Comparison of ENCODE assay signal across 20 cellular contexts in genomic region chr10:19570991-19571390, GRCh38.
DNase-seq lines count a peak whose midpoint lies in the region; ATAC-seq and TF ChIP-seq lines count a peak whose summit lies in the region.
"Had no signal": no experiment of that assay in that cellular context is flagged by ENCODE, and none has a peak within 500 bp of the region (broad histone marks: within the 10 kb centered on the region; RNA-seq: fewer than 3 reads in every experiment).

No MANE protein-coding gene starts in this region.

- H3K27me3 Mint-ChIP-seq in activated naive CD4-positive, alpha-beta T cell treated with anti-CD3 and anti-CD28 coated beads, Interleukin-2, amount 10 ng/mL, durations not matched to agents 7 days and 5 days: no peaks in the 10 kb centered on the region
- H3K27me3 Mint-ChIP-seq in activated T-helper 1 cell treated with anti-CD3 and anti-CD28 coated beads, Interleukin-12 subunit alpha, Interleukin-12 subunit beta, Interleukin-2, Interleukin-4 antibody, amounts not matched to agents 30 ng/mL and 10 ng/mL and 1 ng/mL, durations not matched to agents 14 hours and 24 hours and 36 hours (ENCODE audit: insufficient read depth): no peaks in the 10 kb centered on the region
- H3K27me3 Mint-ChIP-seq: CD4-positive, alpha-beta memory T cell had no signal

- whole genome bisulfite sequencing in gastroesophageal sphincter (ENCODE audit: low coverage in 1 of 2), 2 donors: 22% methylated on average over 1 of the region's 1 CpG; no CpG with 5 or more reads in 1 of the 2 donors

- TF ChIP-seq CTCF in gastroesophageal sphincter (IDR thresholded peaks at IDR 0.05) (no peak), vagina (IDR thresholded peaks at IDR 0.05) (no peak)

- H3K9me3 ChIP-seq in adipocyte (ENCODE audit: control insufficient read depth, low read length): no peaks in the 10 kb centered on the region
- no peaks in the 10 kb centered on the region for H3K9me3 ChIP-seq in gastroesophageal sphincter
- H3K9me3 ChIP-seq in vagina: no peaks in the 10 kb centered on the region
- H3K9me3 ChIP-seq: A549, BLaER1, HAP-1 had no signal

- no peaks in the 10 kb centered on the region for H3K4me1 Mint-ChIP-seq in activated naive CD4-positive, alpha-beta T cell treated with anti-CD3 and anti-CD28 coated beads, Interleukin-2, amount 10 ng/mL, durations not matched to agents 7 days and 5 days
- H3K4me1 Mint-ChIP-seq in activated T-helper 1 cell treated with anti-CD3 and anti-CD28 coated beads, Interleukin-12 subunit alpha, Interleukin-12 subunit beta, Interleukin-2, Interleukin-4 antibody, amounts not matched to agents 30 ng/mL and 10 ng/mL and 1 ng/mL, durations not matched to agents 14 hours and 24 hours and 36 hours (ENCODE audit: low read depth): no peaks in the 10 kb centered on the region
- H3K4me1 Mint-ChIP-seq: CD4-positive, alpha-beta memory T cell had no signal

- H3K4me3 Mint-ChIP-seq in activated naive CD4-positive, alpha-beta T cell treated with anti-CD3 and anti-CD28 coated beads, Interleukin-2, amount 10 ng/mL, durations not matched to agents 7 days and 5 days: no peak overlapping the region
- H3K4me3 Mint-ChIP-seq in activated T-helper 1 cell treated with anti-CD3 and anti-CD28 coated beads, Interleukin-12 subunit alpha, Interleukin-12 subunit beta, Interleukin-2, Interleukin-4 antibody, amounts not matched to agents 30 ng/mL and 10 ng/mL and 1 ng/mL, durations not matched to agents 14 hours and 24 hours and 36 hours: no peak overlapping the region
- H3K4me3 Mint-ChIP-seq: CD4-positive, alpha-beta memory T cell had no signal

- no peak overlapping the region for H3K27ac Mint-ChIP-seq in activated naive CD4-positive, alpha-beta T cell treated with anti-CD3 and anti-CD28 coated beads, Interleukin-2, amount 10 ng/mL, durations not matched to agents 7 days and 5 days
- no peak overlapping the region for H3K27ac Mint-ChIP-seq in activated T-helper 1 cell treated with anti-CD3 and anti-CD28 coated beads, Interleukin-12 subunit alpha, Interleukin-12 subunit beta, Interleukin-2, Interleukin-4 antibody, amounts not matched to agents 30 ng/mL and 10 ng/mL and 1 ng/mL, durations not matched to agents 14 hours and 24 hours and 36 hours
- H3K27ac Mint-ChIP-seq: CD4-positive, alpha-beta memory T cell had no signal

- H3K27me3 ChIP-seq in adipocyte (replicated peaks; ENCODE audit: control insufficient read depth, insufficient read depth, low read length): no peaks in the 10 kb centered on the region
- no peaks in the 10 kb centered on the region for H3K27me3 ChIP-seq in gastroesophageal sphincter
- H3K27me3 ChIP-seq in vagina: no peaks in the 10 kb centered on the region
- H3K27me3 ChIP-seq: BLaER1 had no signal

- no peak for TF ChIP-seq EP300 in gastroesophageal sphincter (IDR thresholded peaks at IDR 0.05)

- ATAC-seq in gastroesophageal sphincter: peak; percentile 75
- ATAC-seq in sciatic nerve: peak; percentile 73
- ATAC-seq: A549, PC-3 had no signal

- H3K36me3 ChIP-seq in adipocyte (ENCODE audit: control insufficient read depth, insufficient read depth, low read length, severe bottlenecking) (no peaks in the 10 kb centered on the region), gastroesophageal sphincter (no peaks in the 10 kb centered on the region), vagina (no peaks in the 10 kb centered on the region)
- H3K36me3 ChIP-seq: BLaER1, HAP-1 had no signal

- peak; percentile 20 for DNase-seq in adipocyte (ENCODE audit: low read depth)
- no peak for DNase-seq in sciatic nerve (ENCODE audit: low spot score)
- no peak for DNase-seq in vagina (ENCODE audit: extremely low spot score in 2 of 2)
- no peak for DNase-seq in activated naive CD4-positive, alpha-beta T cell treated with anti-CD3 and anti-CD28 coated beads, Interleukin-2, amount 10 ng/mL, durations not matched to agents 7 days and 5 days
- DNase-seq in activated T-helper 1 cell treated with anti-CD3 and anti-CD28 coated beads, Interleukin-12 subunit alpha, Interleukin-12 subunit beta, Interleukin-2, Interleukin-4 antibody, amounts not matched to agents 30 ng/mL and 10 ng/mL and 1 ng/mL, durations not matched to agents 14 hours and 24 hours and 36 hours (ENCODE audit: low spot score): no peak
- DNase-seq in HK-2 (ENCODE audit: unreplicated experiment): no peak
- DNase-seq: CD4-positive, alpha-beta memory T cell; DMS153; GM23248; IMR-90; NCI-H1417 treated with DMSO at 0.1 percent for 48 hours; NCI-H1930; NCI-H345; PC-3; RPMI8226; SIG-M5 had no signal

- H3K9me3 Mint-ChIP-seq in activated naive CD4-positive, alpha-beta T cell treated with anti-CD3 and anti-CD28 coated beads, Interleukin-2, amount 10 ng/mL, durations not matched to agents 7 days and 5 days: peaks cover 5% of the 10 kb centered on the region
- H3K9me3 Mint-ChIP-seq in activated T-helper 1 cell treated with anti-CD3 and anti-CD28 coated beads, Interleukin-12 subunit alpha, Interleukin-12 subunit beta, Interleukin-2, Interleukin-4 antibody, amounts not matched to agents 30 ng/mL and 10 ng/mL and 1 ng/mL, durations not matched to agents 14 hours and 24 hours and 36 hours: no peaks in the 10 kb centered on the region

- H3K27ac ChIP-seq in gastroesophageal sphincter (peak overlapping the region; percentile 39 to 59 (median 48)), vagina (peak overlapping the region; percentile 53)
- H3K27ac ChIP-seq: A549, BLaER1, GM23248 had no signal

- H3K4me1 ChIP-seq in adipocyte (ENCODE audit: control insufficient read depth, insufficient read depth, low read length) (peaks cover 28% of the 10 kb centered on the region), gastroesophageal sphincter (peaks cover 0 to 32% (median 2%) of the 10 kb centered on the region in 3 donors), vagina (no peaks in the 10 kb centered on the region)
- H3K4me1 ChIP-seq: A549, BLaER1, HAP-1 had no signal

- CTCF ChIA-PET in activated naive CD4-positive, alpha-beta T cell treated with anti-CD3 and anti-CD28 coated beads, Interleukin-2, amount 10 ng/mL, durations not matched to agents 7 days and 5 days (lab: Charles Lee): no interaction called here

- H3K4me3 ChIP-seq in adipocyte (ENCODE audit: low read length) (peak overlapping the region; percentile 25), gastroesophageal sphincter (no peak overlapping the region), vagina (no peak overlapping the region)
- H3K4me3 ChIP-seq: A549, BLaER1, GM23248, HAP-1 had no signal

- no peak for TF ChIP-seq POLR2A in gastroesophageal sphincter (IDR thresholded peaks at IDR 0.05)
- no peak for TF ChIP-seq POLR2A in vagina (IDR thresholded peaks at IDR 0.05)

- intact Hi-C loops in sciatic nerve (cut with DNase I) (no loop called here), vagina (cut with DNase I) (no loop called here)
- intact Hi-C loops in activated T-helper 1 cell treated with anti-CD3 and anti-CD28 coated beads, Interleukin-12 subunit alpha, Interleukin-12 subunit beta, Interleukin-2, Interleukin-4 antibody, amounts not matched to agents 30 ng/mL and 10 ng/mL and 1 ng/mL, durations not matched to agents 14 hours and 24 hours and 36 hours (cut with micrococcal nuclease): no loop called here

- no peak overlapping the region for H3K9ac ChIP-seq in adipocyte (ENCODE audit: low read length)
- H3K9ac ChIP-seq: BLaER1, GM23248 had no signal

- H3K36me3 Mint-ChIP-seq in activated naive CD4-positive, alpha-beta T cell treated with anti-CD3 and anti-CD28 coated beads, Interleukin-2, amount 10 ng/mL, durations not matched to agents 7 days and 5 days: no peaks in the 10 kb centered on the region
- no peaks in the 10 kb centered on the region for H3K36me3 Mint-ChIP-seq in activated T-helper 1 cell treated with anti-CD3 and anti-CD28 coated beads, Interleukin-12 subunit alpha, Interleukin-12 subunit beta, Interleukin-2, Interleukin-4 antibody, amounts not matched to agents 30 ng/mL and 10 ng/mL and 1 ng/mL, durations not matched to agents 14 hours and 24 hours and 36 hours (ENCODE audit: low read depth)
- H3K36me3 Mint-ChIP-seq: CD4-positive, alpha-beta memory T cell had no signal
